ENCODE assay signal across 11 cellular contexts in the genomic region with DNA sequence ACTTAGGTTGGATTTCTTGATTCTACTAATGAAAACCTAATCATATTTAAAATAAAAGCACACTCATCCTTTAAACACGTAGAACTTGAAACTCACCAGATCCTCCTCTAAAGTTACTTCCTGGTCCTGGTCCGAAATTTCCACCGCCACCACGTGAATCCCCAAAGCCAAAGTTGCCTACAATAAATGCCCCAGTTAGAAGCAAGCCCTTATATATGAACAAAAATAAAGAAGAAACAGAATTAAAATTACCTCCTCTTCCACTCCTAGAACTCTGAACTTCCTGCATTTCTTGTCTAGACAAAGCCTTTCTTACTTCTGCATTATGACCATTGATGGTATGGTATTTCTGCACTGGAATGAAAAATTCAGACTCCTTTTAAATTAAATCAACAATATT. TPM values are rescaled to one million over a fixed set of nuclear protein-coding genes. Genes with fewer than 3 reads are reported as not detected.
A peak's percentile ranks its signal among the peaks of the same experiment; 100 is the strongest.
DNase-seq lines count a peak whose midpoint lies in the region; ATAC-seq, FAIRE-seq and TF ChIP-seq lines count a peak whose summit lies in the region.
"Had no signal": no experiment of that assay in that cellular context is flagged by ENCODE, and none has a peak within 500 bp of the region (broad histone marks: within the 10 kb centered on the region; RNA-seq: fewer than 3 reads in every experiment).

No MANE protein-coding gene starts in this region.

- H3K4me2 ChIP-seq in MM.1S (ENCODE audit: low read depth, low read length): peak overlapping the region; percentile 66

- H3K36me3 Mint-ChIP-seq in Calu3 (ENCODE audit: insufficient read depth, unreplicated experiment): peaks cover 100% of the 10 kb centered on the region
- peaks cover 85% of the 10 kb centered on the region for H3K36me3 Mint-ChIP-seq in nephron (ENCODE audit: low read depth)

- TF ChIP-seq CTCF in Calu3 (IDR thresholded peaks at IDR 0.05; ENCODE audit: unreplicated experiment) (no peak), MM.1S (IDR thresholded peaks at IDR 0.05; ENCODE audit: low read length) (no peak), coronary artery (IDR thresholded peaks at IDR 0.05) (no peak), nephron (IDR thresholded peaks at IDR 0.05; ENCODE audit: unreplicated experiment in 3 of 3) (no peak)

- peak overlapping the region; percentile 81 for H3K27ac Mint-ChIP-seq in Calu3 (ENCODE audit: unreplicated experiment)
- H3K27ac Mint-ChIP-seq in nephron: peak overlapping the region; percentile 5 to 67 (median 34)

- H3K9me3 Mint-ChIP-seq in Calu3 (ENCODE audit: low read depth, unreplicated experiment) (no peaks in the 10 kb centered on the region), nephron (no peaks in the 10 kb centered on the region)

- no peaks in the 10 kb centered on the region for H3K9me3 ChIP-seq in MM.1S (replicated peaks; ENCODE audit: insufficient read depth, low read length)

- peaks cover 60% of the 10 kb centered on the region for H3K4me1 Mint-ChIP-seq in Calu3 (ENCODE audit: low read depth, unreplicated experiment)
- H3K4me1 Mint-ChIP-seq in nephron: peaks cover 54% of the 10 kb centered on the region

- no peak for ATAC-seq in HG03196 (IDR thresholded peaks at IDR 0.05; ENCODE audit: unreplicated experiment)

- CTCF ChIA-PET in Calu3 (lab: Charles Lee): interaction anchor here (0.8 to 2.1 kb wide), 4 partner anchors 7 to 169 kb away, joined by 3 to 7 read pairs (median 5); no protein-coding TSS in a partner anchor

- H3K27me3 ChIP-seq in MM.1S (replicated peaks; ENCODE audit: insufficient read depth, low read length): no peaks in the 10 kb centered on the region

- no peak for TF ChIP-seq POLR2A in H54 (IDR thresholded peaks at IDR 0.05; ENCODE audit: low read depth, low read length)

- H3F3A ChIP-seq in MM.1S (ENCODE audit: insufficient read depth, low read length): peaks cover 86% of the 10 kb centered on the region

- H3K4me3 ChIP-seq in MM.1S (ENCODE audit: low read length): 0 out of 2 replicates have a peak overlapping the region, but pooled peaks have one; percentile 96
- peak overlapping the region; percentile 89 for H3K4me3 ChIP-seq in coronary artery

- H3K36me3 ChIP-seq in MM.1S (replicated peaks; ENCODE audit: insufficient read depth, low read length): peaks cover 51% of the 10 kb centered on the region

- peaks cover 83% of the 10 kb centered on the region for H4K20me1 ChIP-seq in MM.1S (ENCODE audit: insufficient read depth, low read length)

- no peak overlapping the region for H3K27ac ChIP-seq in MM.1S (ENCODE audit: low read length)
- H3K27ac ChIP-seq in coronary artery: peak overlapping the region in 1 of 2 donors; percentile 5

- peaks cover 45% of the 10 kb centered on the region for H3K4me1 ChIP-seq in MM.1S (ENCODE audit: low read length)

- peaks cover 93% of the 10 kb centered on the region for H3K79me2 ChIP-seq in MM.1S (ENCODE audit: low read length)

- no peak for FAIRE-seq in H54 (lab: Jason Lieb, UNC)
- FAIRE-seq: islet of Langerhans had no signal

- no peak overlapping the region for H3K9ac ChIP-seq in MM.1S (ENCODE audit: low read length)

- intact Hi-C loops in Calu3 (cut with micrococcal nuclease; ENCODE audit: unreplicated experiment): loop anchor here (5.0 kb wide), 3 partner anchors 39 to 304 kb away; no protein-coding TSS in a partner anchor

- H2AFZ ChIP-seq in MM.1S (ENCODE audit: low read length): no peak overlapping the region

- H3K4me3 Mint-ChIP-seq in Calu3 (ENCODE audit: low read depth, unreplicated experiment): peak overlapping the region; percentile 96
- peak overlapping the region; percentile 59 to 99 (median 99) for H3K4me3 Mint-ChIP-seq in nephron

- no peaks in the 10 kb centered on the region for H3K9me2 ChIP-seq in MM.1S (replicated peaks; ENCODE audit: insufficient read depth, low read length)

- H3K27me3 Mint-ChIP-seq in Calu3 (ENCODE audit: unreplicated experiment): no peaks in the 10 kb centered on the region
- no peaks in the 10 kb centered on the region for H3K27me3 Mint-ChIP-seq in nephron (ENCODE audit: low read depth)

- no peak for DNase-seq in Calu3
- DNase-seq in MM.1S: no peak
- DNase-seq in coronary artery (ENCODE audit: low spot score): no peak
- DNase-seq in GF-D8 (lab: John Stamatoyannopoulos, UW): no peak
- DNase-seq in NCI-H1694 treated with DMSO at 0.1 percent for 48 hours (lab: John Stamatoyannopoulos, UW): no peak
- no peak for DNase-seq in H54 (ENCODE audit: insufficient read length, low spot score)
- DNase-seq: amygdala, SHP77 treated with DMSO at 0.1 percent for 48 hours had no signal

- BruUV-seq in Calu3 (replicated peaks; lab: Mats Ljungman, UMichigan): no TSS peak

RNA-seq across cellular contexts. Expression of a gene that starts 4.2 kb away (rescaled TPM):
- 880 and 924 TPM in 2 replicates for total RNA-seq in Calu3 (2022)

RNA-seq across cellular contexts. Expression of a gene that starts 5.2 kb away (rescaled TPM):
- total RNA-seq in Calu3 (2022): 390 and 417 TPM in 2 replicates

RNA-seq across cellular contexts. Expression of a gene that starts 44.3 kb away (rescaled TPM):
- total RNA-seq in Calu3 (2022): 74.3 and 108 TPM in 2 replicates
